Comparison of ENCODE assay signal across 17 cellular contexts in the genomic region with DNA sequence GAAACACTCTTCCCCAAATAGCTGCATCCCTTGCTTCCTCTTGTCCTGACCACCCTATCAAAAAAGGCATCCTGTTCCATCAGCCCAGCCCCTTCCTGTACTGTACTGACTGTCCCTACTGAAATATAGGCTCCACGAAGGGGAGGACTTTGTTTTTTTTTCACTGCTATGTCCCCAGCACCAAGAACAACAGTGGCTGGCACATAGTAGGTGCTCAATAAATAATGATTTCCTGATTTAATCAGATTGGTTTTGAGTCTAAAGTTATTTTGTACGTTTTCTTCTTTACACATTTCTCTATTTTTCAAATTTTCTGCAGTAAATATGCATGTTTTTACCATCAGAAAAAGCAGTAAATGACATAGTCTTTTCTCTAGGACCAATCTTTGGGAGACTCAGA.
A peak's percentile ranks its signal among the peaks of the same experiment; 100 is the strongest.
DNase-seq lines count a peak whose midpoint lies in the region; ATAC-seq and TF ChIP-seq lines count a peak whose summit lies in the region.
"Had no signal": no experiment of that assay in that cellular context is flagged by ENCODE, and none has a peak within 500 bp of the region (broad histone marks: within the 10 kb centered on the region; RNA-seq: fewer than 3 reads in every experiment).

No MANE protein-coding gene starts in this region.

- H3K27ac Mint-ChIP-seq in activated T-helper 17 cell treated with anti-CD3 and anti-CD28 coated beads, Interleukin-2, amount 50 U/mL, for 72 hours = peak overlapping the region; percentile 17
- no peak overlapping the region for H3K27ac Mint-ChIP-seq in type B pancreatic cell

- H3K4me3 ChIP-seq in left ventricle myocardium inferior = no peak overlapping the region
- H3K4me3 ChIP-seq in right atrium auricular region = no peak overlapping the region
- H3K4me3 ChIP-seq in mesenchymal stem cell (ENCODE audit: insufficient read depth in 1 of 2, low read depth in 1 of 2, low read length in 2 of 2) = no peak overlapping the region
- H3K4me3 ChIP-seq: MG63 had no signal

- H3K36me3 ChIP-seq in left ventricle myocardium inferior = no peaks in the 10 kb centered on the region
- H3K36me3 ChIP-seq in right atrium auricular region = no peaks in the 10 kb centered on the region
- H3K36me3 ChIP-seq in mesenchymal stem cell (ENCODE audit: control insufficient read depth in 1 of 2, insufficient read depth in 2 of 2, low read depth in 1 of 2, low read length in 2 of 2) = no peaks in the 10 kb centered on the region
- H3K36me3 ChIP-seq: MG63 had no signal

- H3K4me1 ChIP-seq in left ventricle myocardium inferior (peaks cover 64% of the 10 kb centered on the region), right atrium auricular region (peaks cover 0 to 22% of the 10 kb centered on the region in 2 donors), mesenchymal stem cell (ENCODE audit: control insufficient read depth, insufficient read depth, low read depth, low read length) (peaks cover 13% of the 10 kb centered on the region)

- H3K14ac ChIP-seq in mesenchymal stem cell (ENCODE audit: low read length in 2 of 2) = no peak overlapping the region

- no peaks in the 10 kb centered on the region for H3K79me1 ChIP-seq in mesenchymal stem cell (replicated peaks; ENCODE audit: low read length, poor library complexity, severe bottlenecking)

- no peaks in the 10 kb centered on the region for H3K27me3 Mint-ChIP-seq in activated T-helper 17 cell treated with anti-CD3 and anti-CD28 coated beads, Interleukin-2, amount 50 U/mL, for 72 hours
- H3K27me3 Mint-ChIP-seq in type B pancreatic cell = no peaks in the 10 kb centered on the region

- ATAC-seq in activated T-helper 17 cell treated with anti-CD3 and anti-CD28 coated beads, Interleukin-2, amount 50 U/mL, for 72 hours (replicated peaks) = no peak

- peak overlapping the region in 1 of 2 experiments; percentile 18 for H2BK12ac ChIP-seq in mesenchymal stem cell (ENCODE audit: low read length in 2 of 2)

- peak overlapping the region; percentile 82 for H3K27ac ChIP-seq in left ventricle myocardium inferior (replicated peaks)
- H3K27ac ChIP-seq in right atrium auricular region = no peak overlapping the region
- H3K27ac ChIP-seq in mesenchymal stem cell (ENCODE audit: low read length, poor library complexity, severe bottlenecking) = no peak overlapping the region

- no peak overlapping the region for H3K4me2 ChIP-seq in mesenchymal stem cell (ENCODE audit: low read length, poor library complexity, severe bottlenecking)

- DNase-seq in left ventricle myocardium inferior (no peak), right atrium auricular region (ENCODE audit: low spot score) (no peak), mesenchymal stem cell (no peak), type B pancreatic cell (ENCODE audit: extremely low spot score, unreplicated experiment) (no peak), head of caudate nucleus (no peak), putamen (ENCODE audit: low spot score) (no peak)
- no peak for DNase-seq in activated CD8-positive, alpha-beta memory T cell treated with anti-CD3 and anti-CD28 coated beads, Interleukin-2, amount 50 U/mL, for 4 hours
- DNase-seq: activated CD4-positive, alpha-beta T cell treated with anti-CD3 and anti-CD28 coated beads for 1 hour; activated naive CD4-positive, alpha-beta T cell; anterior cingulate cortex; cortex of kidney; HFFc6; NCI-H187 treated with DMSO at 0.1 percent for 48 hours; NCI-H446 treated with DMSO at 0.1 percent for 48 hours; stimulated activated CD4-positive, alpha-beta T cell treated with anti-CD3 and anti-CD28 coated beads, Interleukin-1b, Interleukin-23, amount 100 ng/mL, for 48 hours had no signal

- no peak overlapping the region for H2AK5ac ChIP-seq in mesenchymal stem cell (ENCODE audit: low read length, severe bottlenecking)

- no peak overlapping the region for H2BK5ac ChIP-seq in mesenchymal stem cell (ENCODE audit: low read depth, low read length, poor library complexity, severe bottlenecking)

- H3K36me3 Mint-ChIP-seq in activated T-helper 17 cell treated with anti-CD3 and anti-CD28 coated beads, Interleukin-2, amount 50 U/mL, for 72 hours (ENCODE audit: low read depth) = no peaks in the 10 kb centered on the region
- no peaks in the 10 kb centered on the region for H3K36me3 Mint-ChIP-seq in type B pancreatic cell

- H4K8ac ChIP-seq in mesenchymal stem cell (ENCODE audit: low read length) = no peak overlapping the region

- H3K9me3 ChIP-seq in left ventricle myocardium inferior (replicated peaks) (no peaks in the 10 kb centered on the region), right atrium auricular region (no peaks in the 10 kb centered on the region), mesenchymal stem cell (ENCODE audit: control insufficient read depth, low read length) (no peaks in the 10 kb centered on the region)
- H3K9me3 ChIP-seq: MG63 had no signal

- no peak for TF ChIP-seq CTCF in left ventricle myocardium inferior (IDR thresholded peaks at IDR 0.05; ENCODE audit: borderline replicate concordance)
- TF ChIP-seq CTCF in right atrium auricular region (IDR thresholded peaks at IDR 0.05) = no peak
- TF ChIP-seq CTCF in type B pancreatic cell (conservative IDR thresholded peaks at IDR 0.05) = no peak

- H3K9ac ChIP-seq in mesenchymal stem cell (ENCODE audit: low read length) = peak overlapping the region; percentile 36

- H3K23ac ChIP-seq in mesenchymal stem cell (ENCODE audit: low read length in 2 of 2) = no peak overlapping the region

- H3K4me1 Mint-ChIP-seq in activated T-helper 17 cell treated with anti-CD3 and anti-CD28 coated beads, Interleukin-2, amount 50 U/mL, for 72 hours = peaks cover 7% of the 10 kb centered on the region
- H3K4me1 Mint-ChIP-seq in type B pancreatic cell (ENCODE audit: unreplicated experiment) = peaks cover 36% of the 10 kb centered on the region

- no peak overlapping the region for H2BK120ac ChIP-seq in mesenchymal stem cell (ENCODE audit: low read depth, low read length)

- no peak overlapping the region for H3K4ac ChIP-seq in mesenchymal stem cell (ENCODE audit: low read depth in 1 of 2, low read length in 2 of 2)

- no peaks in the 10 kb centered on the region for H3K27me3 ChIP-seq in left ventricle myocardium inferior (ENCODE audit: low read depth)
- no peaks in the 10 kb centered on the region for H3K27me3 ChIP-seq in right atrium auricular region
- H3K27me3 ChIP-seq in mesenchymal stem cell (ENCODE audit: control insufficient read depth in 1 of 2, insufficient read depth in 1 of 2, low read length in 2 of 2) = no peaks in the 10 kb centered on the region
- H3K27me3 ChIP-seq: MG63 had no signal

- intact Hi-C loops in left ventricle myocardium inferior (cut with micrococcal nuclease) (no loop called here), head of caudate nucleus (cut with DNase I) (loop anchor here (5.0 kb wide), 1 partner anchor 345 kb away; no protein-coding TSS in a partner anchor)

- 40% methylated on average over 1 of the region's 2 CpGs for WGBS in mesenchymal stem cell

- no peak overlapping the region for H3K18ac ChIP-seq in mesenchymal stem cell (ENCODE audit: low read depth in 1 of 2, low read length in 2 of 2)

- H2BK15ac ChIP-seq in mesenchymal stem cell (ENCODE audit: low read depth, poor library complexity, severe bottlenecking) = no peak overlapping the region

- H3K4me3 Mint-ChIP-seq in activated T-helper 17 cell treated with anti-CD3 and anti-CD28 coated beads, Interleukin-2, amount 50 U/mL, for 72 hours = no peak overlapping the region
- H3K4me3 Mint-ChIP-seq in type B pancreatic cell = peak overlapping the region; percentile 3
- H3K4me3 Mint-ChIP-seq: HFFc6 had no signal

- H3K9me3 Mint-ChIP-seq in activated T-helper 17 cell treated with anti-CD3 and anti-CD28 coated beads, Interleukin-2, amount 50 U/mL, for 72 hours = no peaks in the 10 kb centered on the region
- no peaks in the 10 kb centered on the region for H3K9me3 Mint-ChIP-seq in type B pancreatic cell
- H3K9me3 Mint-ChIP-seq: HFFc6 had no signal

- H2AFZ ChIP-seq in mesenchymal stem cell (ENCODE audit: low read depth, low read length) = no peak overlapping the region

- no peak overlapping the region for H4K91ac ChIP-seq in mesenchymal stem cell (ENCODE audit: low read length)
